8 cellular contexts compared by ENCODE assay signal in genomic region chr1:53945183-53945432, GRCh38. TPM values are rescaled to one million over a fixed set of nuclear protein-coding genes. Genes with fewer than 3 reads are reported as not detected.
DNase-seq lines count a peak whose midpoint lies in the region; ATAC-seq and TF ChIP-seq lines count a peak whose summit lies in the region.

No MANE protein-coding gene starts in this region.

- TF ChIP-seq CTCF in right atrium auricular region (IDR thresholded peaks at IDR 0.05) (no peak), brain (conservative IDR thresholded peaks at IDR 0.05) (no peak), mesothelial cell of epicardium (IDR thresholded peaks at IDR 0.05; ENCODE audit: unreplicated experiment) (no peak)

- peak overlapping the region; percentile 91 for H3K27ac ChIP-seq in right atrium auricular region

- H3K27me3 ChIP-seq in right atrium auricular region: no peaks in the 10 kb centered on the region

- H3K4me3 ChIP-seq in right atrium auricular region: peak overlapping the region; percentile 76 to 86

- H3K27ac Mint-ChIP-seq in brain: peak overlapping the region; percentile 92 to 97 (median 95)
- H3K27ac Mint-ChIP-seq in mesothelial cell of epicardium: peak overlapping the region; percentile 96

- H3K27me3 Mint-ChIP-seq in brain (peaks cover 3% of the 10 kb centered on the region), mesothelial cell of epicardium (ENCODE audit: low read depth) (no peaks in the 10 kb centered on the region)

- no peaks in the 10 kb centered on the region for H3K9me3 ChIP-seq in right atrium auricular region

- H3K4me1 Mint-ChIP-seq in brain (peaks cover 69% of the 10 kb centered on the region), mesothelial cell of epicardium (peaks cover 46% of the 10 kb centered on the region)

- H3K36me3 ChIP-seq in right atrium auricular region: no peaks in the 10 kb centered on the region

- H3K9me3 Mint-ChIP-seq in brain (no peaks in the 10 kb centered on the region), mesothelial cell of epicardium (no peaks in the 10 kb centered on the region)

- intact Hi-C loops in cardiac septum (cut with DNase I): loop anchor here (1.0 to 5.0 kb wide), 2 partner anchors 56 to 107 kb away; partner anchors contain the start of genes TCEANC2, TMEM59 and YIPF1

- H3K4me3 Mint-ChIP-seq in brain (peak overlapping the region; percentile 94 to 98 (median 95)), mesothelial cell of epicardium (peak overlapping the region; percentile 93)

- peaks cover 0 to 33% of the 10 kb centered on the region in 2 donors for H3K4me1 ChIP-seq in right atrium auricular region

- DNase-seq in right atrium auricular region (ENCODE audit: low spot score) (no peak), cardiac septum (ENCODE audit: low spot score) (no peak), mesothelial cell of epicardium (ENCODE audit: low spot score in 2 of 2, unreplicated experiment in 2 of 2) (no peak), GOT3 (lab: John Stamatoyannopoulos, UW) (no peak), RPMI8226 (no peak), HPDE6-E6E7 (ENCODE audit: extremely low spot score) (no peak)

- ATAC-seq in HG03039 (IDR thresholded peaks at IDR 0.05; ENCODE audit: unreplicated experiment): no peak

- H3K36me3 Mint-ChIP-seq in brain (peaks cover 12% of the 10 kb centered on the region), mesothelial cell of epicardium (peaks cover 1% of the 10 kb centered on the region)

RNA-seq across cellular contexts. Expression of gene IFT25, which starts 0.4 kb away (rescaled TPM):
- total RNA-seq in right atrium auricular region (10 to 100 TPM in 1 of 2 donors, 1 to 10 TPM in 1; 6.5 to 10.1 TPM), cardiac septum (11.1 TPM), mesothelial cell of epicardium (36.8 to 38.2 TPM (median 37.0 TPM) in 3 replicates)
- 32.2 TPM for polyA plus RNA-seq in brain (ENCODE audit: insufficient read depth, low read depth, low replicate concordance)

RNA-seq across cellular contexts. Expression of gene LRRC42, which starts 1.0 kb away (rescaled TPM):
- total RNA-seq in right atrium auricular region (10 to 100 TPM; 10.5 to 10.6 TPM), cardiac septum (19.1 TPM), mesothelial cell of epicardium (42.1 to 43.4 TPM (median 43.2 TPM) in 3 replicates)
- polyA plus RNA-seq in brain (ENCODE audit: insufficient read depth, low read depth, low replicate concordance): 42.9 TPM

RNA-seq across cellular contexts. Expression of gene DIO1, which starts 51.1 kb away (rescaled TPM):
- total RNA-seq in right atrium auricular region: not detected
- not detected for total RNA-seq in cardiac septum
- not detected for polyA plus RNA-seq in brain (ENCODE audit: insufficient read depth, low read depth, low replicate concordance)
- total RNA-seq in mesothelial cell of epicardium: not detected in 3 replicates

RNA-seq across cellular contexts. Expression of gene YIPF1, which starts 55.5 kb away (rescaled TPM):
- total RNA-seq in right atrium auricular region (10 to 100 TPM; 14.1 to 17.5 TPM), cardiac septum (13.4 TPM), mesothelial cell of epicardium (29.1 to 30.9 TPM (median 30.2 TPM) in 3 replicates)
- 35.3 TPM for polyA plus RNA-seq in brain (ENCODE audit: insufficient read depth, low read depth, low replicate concordance)
